ENCODE assay signal across 4 cellular contexts in genomic region chr17:73956169-73956568, GRCh38.
"Had no signal": no experiment of that assay in that cellular context is flagged by ENCODE, and none has a peak within 500 bp of the region (broad histone marks: within the 10 kb centered on the region; RNA-seq: fewer than 3 reads in every experiment).

No MANE protein-coding gene starts in this region.

- H3K9me3 ChIP-seq: thyroid gland had no signal

- H3K36me3 ChIP-seq: stomach, thyroid gland had no signal

- H3K4me3 ChIP-seq: stomach, thyroid gland had no signal

- DNase-seq: dermis blood vessel endothelial cell, foreskin fibroblast had no signal

- H3K27ac ChIP-seq: thyroid gland had no signal
